ENCODE assay signal across 1 cellular context in the genomic region with DNA sequence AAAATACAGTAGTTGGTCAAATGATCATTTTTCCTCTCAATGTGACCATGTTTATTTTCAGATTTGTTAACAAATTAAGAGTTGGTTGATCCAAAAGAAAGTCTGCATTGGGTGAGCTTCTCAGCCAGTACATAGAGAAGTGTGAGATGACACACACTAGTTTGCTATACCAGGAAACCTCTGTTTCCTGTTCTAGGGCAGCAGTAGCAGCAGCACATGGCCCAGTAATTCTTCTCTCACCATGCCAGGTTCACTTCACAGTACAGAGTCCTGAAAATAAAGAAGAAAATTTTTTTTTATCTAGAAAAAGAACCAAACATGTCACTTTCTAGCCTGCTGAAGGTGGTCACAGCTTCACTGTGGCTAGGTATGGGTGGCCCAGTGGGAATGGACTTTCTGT.
TF ChIP-seq lines count a peak whose summit lies in the region.

No MANE protein-coding gene starts in this region.

TF ChIP-seq in SK-N-SH, 30 proteins besides CTCF, POLR2A, EP300 and RAD21 (continued from another document):
- TF ChIP-seq ZBTB33 (IDR thresholded peaks at IDR 0.05; ENCODE audit: borderline replicate concordance, low read depth) (no peak), SMC3 (IDR thresholded peaks at IDR 0.05; ENCODE audit: low read depth, low read length) (no peak), NRF1 (IDR thresholded peaks at IDR 0.05; ENCODE audit: low read depth, low read length) (no peak)
- TF ChIP-seq, protein P1, sequence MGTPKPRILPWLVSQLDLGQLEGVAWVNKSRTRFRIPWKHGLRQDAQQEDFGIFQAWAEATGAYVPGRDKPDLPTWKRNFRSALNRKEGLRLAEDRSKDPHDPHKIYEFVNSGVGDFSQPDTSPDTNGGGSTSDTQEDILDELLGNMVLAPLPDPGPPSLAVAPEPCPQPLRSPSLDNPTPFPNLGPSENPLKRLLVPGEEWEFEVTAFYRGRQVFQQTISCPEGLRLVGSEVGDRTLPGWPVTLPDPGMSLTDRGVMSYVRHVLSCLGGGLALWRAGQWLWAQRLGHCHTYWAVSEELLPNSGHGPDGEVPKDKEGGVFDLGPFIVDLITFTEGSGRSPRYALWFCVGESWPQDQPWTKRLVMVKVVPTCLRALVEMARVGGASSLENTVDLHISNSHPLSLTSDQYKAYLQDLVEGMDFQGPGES (IDR thresholded peaks at IDR 0.05; ENCODE audit: low read depth, low read length) = no peak
TF ChIP-seq in SK-N-SH: peak in this region for 0.
